Comparison of ENCODE assay signal across 9 cellular contexts in genomic region chr6:53792973-53793317, GRCh38. TPM values are rescaled to one million over a fixed set of nuclear protein-coding genes. Genes with fewer than 3 reads are reported as not detected.
DNase-seq lines count a peak whose midpoint lies in the region; ATAC-seq and TF ChIP-seq lines count a peak whose summit lies in the region.
"Had no signal": no experiment of that assay in that cellular context is flagged by ENCODE, and none has a peak within 500 bp of the region (broad histone marks: within the 10 kb centered on the region; RNA-seq: fewer than 3 reads in every experiment).

No MANE protein-coding gene starts in this region.

- POLR2A ChIA-PET in PC-3 (lab: Charles Lee; ENCODE audit: unreplicated experiment) = interaction anchor here (0.5 to 0.6 kb wide), 3 partner anchors 23 to 68 kb away, joined by 3 to 21 read pairs (median 3); no protein-coding TSS in a partner anchor

- H3K9me3 ChIP-seq in PC-3 (ENCODE audit: low read length) = 0 out of 2 replicates have a peak, but pooled peaks cover 3% of the 10 kb centered on the region
- H3K9me3 ChIP-seq in neuron (ENCODE audit: low read length) = no peaks in the 10 kb centered on the region

- H3K4me3 Mint-ChIP-seq in Calu3 (ENCODE audit: low read depth, unreplicated experiment) = peak overlapping the region; percentile 95

- H3K4me1 ChIP-seq in PC-3 (ENCODE audit: insufficient read depth, low read length) (peaks cover 27% of the 10 kb centered on the region), neuron (ENCODE audit: insufficient read depth, low read length) (peaks cover 16% of the 10 kb centered on the region)

- peaks cover 42% of the 10 kb centered on the region for H3K79me2 ChIP-seq in PC-3 (ENCODE audit: low read length)

- H3K9me3 Mint-ChIP-seq in Calu3 (ENCODE audit: low read depth, unreplicated experiment) = peaks cover 4% of the 10 kb centered on the region

- TSS peak; percentile 49 for BruUV-seq in Calu3 (replicated peaks; lab: Mats Ljungman, UMichigan)
- BruUV-seq in PC-3 (replicated peaks; lab: Mats Ljungman, UMichigan) = TSS peak; percentile 52

- peaks cover 41% of the 10 kb centered on the region for H3K4me1 Mint-ChIP-seq in Calu3 (ENCODE audit: low read depth, unreplicated experiment)

- TF ChIP-seq CTCF in Calu3 (IDR thresholded peaks at IDR 0.05; ENCODE audit: unreplicated experiment) (no peak), PC-3 (conservative IDR thresholded peaks at IDR 0.05; ENCODE audit: low read depth, low read length) (no peak), epithelial cell of esophagus (IDR thresholded peaks at IDR 0.05; ENCODE audit: insufficient read depth, low read depth, low read length, missing control alignments) (no peak)

- no peaks in the 10 kb centered on the region for H3F3A ChIP-seq in PC-3 (ENCODE audit: low read length, unreplicated experiment)

- DNase-seq in Calu3 (no peak), PC-3 (no peak), epithelial cell of esophagus (ENCODE audit: low read depth) (no peak), middle frontal gyrus (ENCODE audit: extremely low spot score, low spot score) (no peak)

- peak overlapping the region; percentile 86 for H3K4me3 ChIP-seq in PC-3 (ENCODE audit: low read length)
- peak overlapping the region; percentile 86 for H3K4me3 ChIP-seq in epithelial cell of esophagus (ENCODE audit: low read length)
- peak overlapping the region; percentile 63 for H3K4me3 ChIP-seq in neuron (ENCODE audit: low read length)

- no peaks in the 10 kb centered on the region for H3K27me3 Mint-ChIP-seq in Calu3 (ENCODE audit: unreplicated experiment)

- H3K9me2 ChIP-seq in PC-3 (replicated peaks; ENCODE audit: low read length) = no peaks in the 10 kb centered on the region

- H3K36me3 Mint-ChIP-seq in Calu3 (ENCODE audit: insufficient read depth, unreplicated experiment) = peaks cover 50% of the 10 kb centered on the region

- peak overlapping the region; percentile 77 for H3K9ac ChIP-seq in PC-3 (ENCODE audit: low read length)

- CTCF ChIA-PET in Calu3 (lab: Charles Lee) = interaction anchor here (0.6 to 4.8 kb wide), 7 partner anchors 58 to 448 kb away, joined by 3 to 73 read pairs (median 5); no protein-coding TSS in a partner anchor
- CTCF ChIA-PET in PC-3 (lab: Charles Lee) = interaction anchor here (0.6 to 3.0 kb wide), 6 partner anchors 58 to 1368 kb away, joined by 3 to 42 read pairs (median 13); no protein-coding TSS in a partner anchor

- intact Hi-C loops in Calu3 (cut with micrococcal nuclease; ENCODE audit: unreplicated experiment) = loop anchor here (1.0 to 10.0 kb wide), 3 partner anchors 58 to 163 kb away; no protein-coding TSS in a partner anchor
- intact Hi-C loops in PC-3 (cut with micrococcal nuclease) = loop anchor here (1.0 to 10.0 kb wide), 4 partner anchors 41 to 248 kb away; partner anchors contain the start of gene GCLC

- peak overlapping the region; percentile 95 for H3K4me2 ChIP-seq in PC-3 (ENCODE audit: low read length)

- ATAC-seq in PC-3 (no peak), GM19328 (IDR thresholded peaks at IDR 0.05; ENCODE audit: unreplicated experiment) (no peak), GM21723 (IDR thresholded peaks at IDR 0.05; ENCODE audit: unreplicated experiment) (no peak), GM18867 (IDR thresholded peaks at IDR 0.05; ENCODE audit: unreplicated experiment) (no peak)
- ATAC-seq: left lobe of liver had no signal

- H3K27ac Mint-ChIP-seq in Calu3 (ENCODE audit: unreplicated experiment) = peak overlapping the region; percentile 91

- no peaks in the 10 kb centered on the region for H3K27me3 ChIP-seq in PC-3 (ENCODE audit: low read length)
- H3K27me3 ChIP-seq in neuron (ENCODE audit: insufficient read depth, low read length) = no peaks in the 10 kb centered on the region

- H3K36me3 ChIP-seq in PC-3 (ENCODE audit: low read depth, low read length) (no peaks in the 10 kb centered on the region), neuron (ENCODE audit: insufficient read depth, low read length) (no peaks in the 10 kb centered on the region)

- H4K20me1 ChIP-seq in PC-3 (ENCODE audit: low read length) = no peaks in the 10 kb centered on the region

- H2AFZ ChIP-seq in PC-3 (ENCODE audit: low read length) = peak overlapping the region; percentile 94
- peak overlapping the region; percentile 90 for H2AFZ ChIP-seq in neuron (ENCODE audit: low read depth, low read length)

- H3K27ac ChIP-seq in PC-3 (ENCODE audit: low read length) = peak overlapping the region; percentile 66

RNA-seq across cellular contexts. Expression of gene LRRC1, which starts 1.9 kb away (rescaled TPM):
- 26.6 TPM in 2 replicates for total RNA-seq in Calu3 (2022)
- 18.1 and 19.4 TPM in 2 replicates for total RNA-seq in PC-3 (2014; rRNA removed)
